ENCODE assay signal across 1 cellular context in genomic region chr5:139726248-139726647, GRCh38.
TF ChIP-seq lines count a peak whose summit lies in the region.

No MANE protein-coding gene starts in this region.

TF ChIP-seq in SK-N-SH, 30 proteins besides CTCF, POLR2A, EP300 and RAD21 (continued from another document):
- TF ChIP-seq PBX3 (IDR thresholded peaks at IDR 0.05) (no peak), FOXM1 (IDR thresholded peaks at IDR 0.05; ENCODE audit: low read depth) (no peak)
